In genomic region chr3:15722877-15723623, GRCh38 we compare ENCODE assay signal across 18 cellular contexts.
DNase-seq lines count a peak whose midpoint lies in the region; ATAC-seq and TF ChIP-seq lines count a peak whose summit lies in the region.
"Had no signal": no experiment of that assay in that cellular context is flagged by ENCODE, and none has a peak within 500 bp of the region (broad histone marks: within the 10 kb centered on the region; RNA-seq: fewer than 3 reads in every experiment).

No MANE protein-coding gene starts in this region.

- H3K9me2 ChIP-seq in PC-3 (replicated peaks; ENCODE audit: low read length): no peaks in the 10 kb centered on the region

- H3K27me3 ChIP-seq in Panc1 (ENCODE audit: control insufficient read depth, insufficient read depth, low read length) (no peaks in the 10 kb centered on the region), fibroblast of lung (ENCODE audit: control insufficient read depth, insufficient read depth, low read length) (no peaks in the 10 kb centered on the region), PC-3 (ENCODE audit: low read length) (no peaks in the 10 kb centered on the region)
- H3K27me3 ChIP-seq: MG63, Peyer's patch had no signal

- no peaks in the 10 kb centered on the region for H3K4me1 Mint-ChIP-seq in nephron progenitor cell

- ATAC-seq in Panc1 (no peak), PC-3 (no peak)
- ATAC-seq: Right ventricle myocardium inferior had no signal

- DNase-seq in AG10803 (ENCODE audit: low read depth) (peak; percentile 29), Panc1 (ENCODE audit: low read depth, low spot score) (no peak), fibroblast of lung (ENCODE audit: low read depth in 2 of 2) (no peak), nephron progenitor cell (no peak), nucleus accumbens (lab: John Stamatoyannopoulos, UW) (no peak), A172 (ENCODE audit: low spot score) (no peak), PC-3 (no peak)
- DNase-seq in activated naive CD4-positive, alpha-beta T cell (lab: John Stamatoyannopoulos, UW): no peak
- DNase-seq: C1 segment of cervical spinal cord, DMS79 treated with DMSO at 0.1 percent for 48 hours, Karpas-422, MG63, NCI-H1092 treated with DMSO at 0.1 percent for 48 hours, NCI-H1694, NCI-H2227 treated with DMSO at 0.1 percent for 48 hours, NCI-H524 treated with DMSO at 0.1 percent for 48 hours, Peyer's patch had no signal

- H3K27ac Mint-ChIP-seq in nephron progenitor cell: peak overlapping the region; percentile 73

- H3K4me3 Mint-ChIP-seq in nephron progenitor cell: no peak overlapping the region

- POLR2A ChIA-PET in Panc1 (lab: Charles Lee): no interaction called here
- POLR2A ChIA-PET in PC-3 (lab: Charles Lee; ENCODE audit: unreplicated experiment): no interaction called here

- CTCF ChIA-PET in Panc1 (lab: Charles Lee): interaction anchor here (0.6 kb wide), 1 partner anchor 54 kb away, joined by 8 read pairs; no protein-coding TSS in a partner anchor
- CTCF ChIA-PET in PC-3 (lab: Charles Lee): no interaction called here

- no peaks in the 10 kb centered on the region for H3F3A ChIP-seq in PC-3 (ENCODE audit: low read length, unreplicated experiment)

- TF ChIP-seq CTCF in AG10803 (conservative IDR thresholded peaks at IDR 0.05; ENCODE audit: low read length) (no peak), Panc1 (IDR thresholded peaks at IDR 0.05) (no peak), fibroblast of lung (conservative IDR thresholded peaks at IDR 0.05 in 1 of 2, IDR thresholded peaks at IDR 0.05 in 1 of 2; ENCODE audit: low read depth in 1 of 2, low read length in 2 of 2) (no peak), nephron progenitor cell (IDR thresholded peaks at IDR 0.05) (no peak), PC-3 (conservative IDR thresholded peaks at IDR 0.05; ENCODE audit: low read depth, low read length) (no peak)

- BruUV-seq in Panc1 (replicated peaks; lab: Mats Ljungman, UMichigan) (no TSS peak), PC-3 (replicated peaks; lab: Mats Ljungman, UMichigan) (no TSS peak)

- no peak overlapping the region for H3K9ac ChIP-seq in fibroblast of lung (ENCODE audit: insufficient read depth, low read length)
- H3K9ac ChIP-seq in PC-3 (ENCODE audit: low read length): no peak overlapping the region

- no peaks in the 10 kb centered on the region for H3K27me3 Mint-ChIP-seq in nephron progenitor cell (ENCODE audit: low read depth, poor library complexity)

- peaks cover 5% of the 10 kb centered on the region for H3K79me2 ChIP-seq in fibroblast of lung (ENCODE audit: control insufficient read depth, insufficient read depth, low read length)
- no peaks in the 10 kb centered on the region for H3K79me2 ChIP-seq in PC-3 (ENCODE audit: low read length)

- in situ Hi-C loops in Panc1 (cut with HindIII; ENCODE audit: low pct_unique_long_range_greater_than_20kb, low sequenced_read_pairs): no loop called here

- peak overlapping the region; percentile 3; the same call in 1 of the 2 replicates for H3K27ac ChIP-seq in Panc1 (ENCODE audit: low read length)
- peak overlapping the region; percentile 6 for H3K27ac ChIP-seq in fibroblast of lung (ENCODE audit: insufficient read depth, low read length)
- no peak overlapping the region for H3K27ac ChIP-seq in PC-3 (ENCODE audit: low read length)
- H3K27ac ChIP-seq: Peyer's patch had no signal

- H3K4me2 ChIP-seq in fibroblast of lung (ENCODE audit: extremely low read depth, insufficient read depth, low read length) (no peak overlapping the region), PC-3 (ENCODE audit: low read length) (no peak overlapping the region)

- peaks cover 19% of the 10 kb centered on the region for H3K36me3 ChIP-seq in Panc1 (ENCODE audit: control insufficient read depth, insufficient read depth, low read length)
- H3K36me3 ChIP-seq in fibroblast of lung (ENCODE audit: control insufficient read depth, insufficient read depth, low read length): peaks cover 5% of the 10 kb centered on the region
- H3K36me3 ChIP-seq in PC-3 (ENCODE audit: low read depth, low read length): peaks cover 37% of the 10 kb centered on the region

- H3K9me3 ChIP-seq in Panc1 (ENCODE audit: control insufficient read depth, insufficient read depth, low read depth, low read length) (no peaks in the 10 kb centered on the region), fibroblast of lung (ENCODE audit: control insufficient read depth, insufficient read depth, low read depth, low read length) (no peaks in the 10 kb centered on the region), PC-3 (ENCODE audit: low read length) (no peaks in the 10 kb centered on the region)
- H3K9me3 ChIP-seq: MG63, Peyer's patch had no signal

- H3K4me1 ChIP-seq in Panc1 (ENCODE audit: control insufficient read depth, insufficient read depth, low read length) (no peaks in the 10 kb centered on the region), fibroblast of lung (ENCODE audit: control insufficient read depth, extremely low read depth, insufficient read depth, low read length) (no peaks in the 10 kb centered on the region), PC-3 (ENCODE audit: insufficient read depth, low read length) (no peaks in the 10 kb centered on the region)
- H3K4me1 ChIP-seq: Peyer's patch had no signal

- intact Hi-C loops in Panc1 (cut with micrococcal nuclease; ENCODE audit: unreplicated experiment) (no loop called here), PC-3 (cut with micrococcal nuclease) (no loop called here)

- peaks cover 62% of the 10 kb centered on the region for H3K36me3 Mint-ChIP-seq in nephron progenitor cell (ENCODE audit: low read depth)

- H3K4me3 ChIP-seq in AG10803 (ENCODE audit: low read length) (no peak overlapping the region), Panc1 (ENCODE audit: low read depth in 2 of 2, low read length in 2 of 2) (no peak overlapping the region), fibroblast of lung (replicated peaks in 1 of 4; ENCODE audit: control extremely low read depth in 1 of 4, insufficient read depth in 1 of 4, low read depth in 3 of 4, low read length in 4 of 4) (no peak overlapping the region), PC-3 (ENCODE audit: low read length) (no peak overlapping the region)
- H3K4me3 ChIP-seq: MG63, Peyer's patch had no signal

- no peak overlapping the region for H2AFZ ChIP-seq in fibroblast of lung (ENCODE audit: low read length)
- H2AFZ ChIP-seq in PC-3 (ENCODE audit: low read length): no peak overlapping the region

- H4K20me1 ChIP-seq in fibroblast of lung (ENCODE audit: control insufficient read depth, extremely low read depth, insufficient read depth, low read length) (no peaks in the 10 kb centered on the region), PC-3 (ENCODE audit: low read length) (no peaks in the 10 kb centered on the region)

- no peaks in the 10 kb centered on the region for H3K9me3 Mint-ChIP-seq in nephron progenitor cell
